Comparison of ENCODE assay signal across 13 cellular contexts in genomic region chr10:104318096-104318725, GRCh38. TPM values are rescaled to one million over a fixed set of nuclear protein-coding genes. Genes with fewer than 3 reads are reported as not detected.
DNase-seq lines count a peak whose midpoint lies in the region; ATAC-seq, FAIRE-seq and TF ChIP-seq lines count a peak whose summit lies in the region.
"Had no signal": no experiment of that assay in that cellular context is flagged by ENCODE, and none has a peak within 500 bp of the region (broad histone marks: within the 10 kb centered on the region; RNA-seq: fewer than 3 reads in every experiment).

No MANE protein-coding gene starts in this region.

- no peak overlapping the region for H2BK20ac ChIP-seq in H1 (ENCODE audit: low read length)

- H3K4me3 ChIP-seq in H1 (ENCODE audit: extremely low read depth in 1 of 4, insufficient read depth in 2 of 4, low read depth in 3 of 4, low read length in 4 of 4) = no peak overlapping the region
- H3K4me3 ChIP-seq in uterus = no peak overlapping the region
- H3K4me3 ChIP-seq: mucosa of descending colon had no signal

- no peak overlapping the region for H2AK5ac ChIP-seq in H1 (ENCODE audit: low read depth, low read length)

- H3K4me2 ChIP-seq in H1 (ENCODE audit: insufficient read depth in 1 of 2, low read depth in 2 of 2, low read length in 2 of 2) = peak overlapping the region in 1 of 2 experiments; percentile 27; a peak in 1 of 4 replicates

- no peak overlapping the region for H3K18ac ChIP-seq in H1 (ENCODE audit: extremely low read depth, low read length)

- no peak overlapping the region for H2AFZ ChIP-seq in H1 (ENCODE audit: low read length)

- peaks cover 60 to 63% of the 10 kb centered on the region in 2 donors for H3K4me1 Mint-ChIP-seq in natural killer cell treated with Interleukin-12 subunit alpha and Interleukin-12 subunit beta and Interleukin-15 and Interleukin-18, amount 100 ng/mL, for 72 hours (ENCODE audit: low read depth in 2 of 2)

- H3K36me3 Mint-ChIP-seq in natural killer cell treated with Interleukin-12 subunit alpha and Interleukin-12 subunit beta and Interleukin-15 and Interleukin-18, amount 100 ng/mL, for 72 hours = no peaks in the 10 kb centered on the region

- peaks cover 7 to 19% of the 10 kb centered on the region in 2 experiments for H4K20me1 ChIP-seq in H1 (replicated peaks in 1 of 2; ENCODE audit: control insufficient read depth in 1 of 2, insufficient read depth in 2 of 2, low read length in 2 of 2)

- no peak overlapping the region for H4K8ac ChIP-seq in H1 (ENCODE audit: extremely low read depth, insufficient read depth, low read length)

- CTCF ChIA-PET in H1 (lab: Charles Lee; ENCODE audit: partially characterized antibody) = interaction anchor here (0.9 to 18.5 kb wide), 8 partner anchors 9 to 44 kb away, joined by 3 to 331 read pairs (median 38); partner anchors contain the start of genes CFAP58 and ITPRIP

- WGBS in H1 (ENCODE audit: extremely low coverage in 1 of 2, insufficient coverage in 1 of 2, insufficient read length in 1 of 2, insufficient replicate concordance in 2 of 2, low coverage in 1 of 2, low lambda C conversion rate in 2 of 2, missing lambda C conversion rate in 1 of 2), 2 experiments = 84% methylated on average over 7 of the region's 8 CpGs; no CpG with 5 or more reads in 1 of the 2 experiments

- DNase-seq in cardiac septum (ENCODE audit: low spot score) (peak; percentile 43), Right ventricle myocardium superior (no peak), H1 (ENCODE audit: low read depth in 1 of 2, low spot score in 2 of 2) (no peak), uterus (no peak), SIG-M5 treated with dmso at 0.1 percent for 504 hours (lab: John Stamatoyannopoulos, UW; ENCODE audit: unreplicated experiment) (no peak), NCI-H128 (lab: John Stamatoyannopoulos, UW; ENCODE audit: unreplicated experiment) (no peak)
- no peak for DNase-seq in natural killer cell treated with Interleukin-12 subunit alpha and Interleukin-12 subunit beta and Interleukin-15 and Interleukin-18, amount 100 ng/mL, for 72 hours (ENCODE audit: low spot score)
- DNase-seq: activated CD4-positive, alpha-beta T cell treated with anti-CD3 and anti-CD28 coated beads, Interleukin-2, amount 50 U/mL, for 4 hours; activated gamma-delta T cell; NCI-H2171 treated with DMSO at 0.1 percent for 48 hours; retina had no signal

- no peak overlapping the region for H4K5ac ChIP-seq in H1 (ENCODE audit: insufficient read length, low read depth, low read length)

- FAIRE-seq in H1 (lab: Jason Lieb, UNC) = no peak

- no peaks in the 10 kb centered on the region for H3K27me3 Mint-ChIP-seq in natural killer cell treated with Interleukin-12 subunit alpha and Interleukin-12 subunit beta and Interleukin-15 and Interleukin-18, amount 100 ng/mL, for 72 hours

- no peak overlapping the region for H3K4me3 Mint-ChIP-seq in natural killer cell treated with Interleukin-12 subunit alpha and Interleukin-12 subunit beta and Interleukin-15 and Interleukin-18, amount 100 ng/mL, for 72 hours

- peaks cover 5 to 38% (median 30%) of the 10 kb centered on the region in 4 experiments for H3K4me1 ChIP-seq in H1 (replicated peaks in 1 of 4; ENCODE audit: control insufficient read depth in 3 of 4, insufficient read depth in 4 of 4, low read length in 3 of 4)
- H3K4me1 ChIP-seq in uterus = peaks cover 11 to 29% of the 10 kb centered on the region in 2 donors

- no peak for TF ChIP-seq POLR2A in H1 (IDR thresholded peaks at IDR 0.05; ENCODE audit: control extremely low read depth in 1 of 2, low read depth in 2 of 2, low read length in 2 of 2)
- no peak for TF ChIP-seq POLR2A in uterus (IDR thresholded peaks at IDR 0.05)

- no peak overlapping the region for H3K14ac ChIP-seq in H1 (ENCODE audit: insufficient read length)

- H2BK5ac ChIP-seq in H1 (ENCODE audit: low read depth, low read length) = 0 out of 2 replicates have a peak overlapping the region, but pooled peaks have one; percentile 3

- no peak for TF ChIP-seq RAD21 in H1 (IDR thresholded peaks at IDR 0.05 in 1 of 2, conservative IDR thresholded peaks at IDR 0.05 in 1 of 2; ENCODE audit: low read depth in 2 of 2, low read length in 2 of 2)

- H3K23me2 ChIP-seq in H1 (ENCODE audit: low read depth, low read length) = no peaks in the 10 kb centered on the region

- H3K27me3 ChIP-seq in H1 (replicated peaks in 1 of 4; ENCODE audit: control insufficient read depth in 3 of 4, extremely low read depth in 1 of 4, insufficient read depth in 3 of 4, low read length in 3 of 4) = no peaks in the 10 kb centered on the region
- no peaks in the 10 kb centered on the region for H3K27me3 ChIP-seq in uterus

- no peak for TF ChIP-seq EP300 in H1 (IDR thresholded peaks at IDR 0.05; ENCODE audit: borderline replicate concordance in 1 of 2, low read depth in 2 of 2, low read length in 2 of 2)

- intact Hi-C loops in cardiac septum (cut with DNase I) (no loop called here), Right ventricle myocardium superior (cut with DNase I) (no loop called here), uterus (cut with DNase I; ENCODE audit: low total_unique reads) (no loop called here)

- no peak overlapping the region for H2BK15ac ChIP-seq in H1 (ENCODE audit: low read length)

- ATAC-seq in Right ventricle myocardium superior (ENCODE audit: poor library complexity) = no peak
- ATAC-seq in natural killer cell treated with Interleukin-12 subunit alpha and Interleukin-12 subunit beta and Interleukin-15 and Interleukin-18, amount 100 ng/mL, for 72 hours = no peak
- no peak for ATAC-seq in HG03439 (IDR thresholded peaks at IDR 0.05; ENCODE audit: unreplicated experiment)

- no peak overlapping the region for H3K9ac ChIP-seq in H1 (replicated peaks in 1 of 4; ENCODE audit: extremely low read depth in 1 of 4, low read depth in 3 of 4, low read length in 3 of 4)

- POLR2A ChIA-PET in H1 (lab: Charles Lee; ENCODE audit: partially characterized antibody) = interaction anchor here (1.2 to 5.1 kb wide), 3 partner anchors 12 to 30 kb away, joined by 3 to 23 read pairs (median 3); partner anchors contain the start of gene ITPRIP

- no peaks in the 10 kb centered on the region for H3K9me3 Mint-ChIP-seq in natural killer cell treated with Interleukin-12 subunit alpha and Interleukin-12 subunit beta and Interleukin-15 and Interleukin-18, amount 100 ng/mL, for 72 hours

- no peak for TF ChIP-seq CTCF in H1 (IDR thresholded peaks at IDR 0.05; ENCODE audit: control extremely low read depth in 1 of 3, insufficient read depth in 1 of 3, low read depth in 1 of 3, low read length in 3 of 3)
- TF ChIP-seq CTCF in uterus (IDR thresholded peaks at IDR 0.05) = no peak

- H3K79me2 ChIP-seq in H1 (ENCODE audit: control insufficient read depth in 1 of 2, insufficient read depth in 2 of 2, low read length in 2 of 2) = peaks cover 0 to 75% of the 10 kb centered on the region in 2 experiments; a peak in 3 of 4 replicates

- no peak overlapping the region for H2BK12ac ChIP-seq in H1 (ENCODE audit: low read depth, low read length)

- no peak overlapping the region for H3K56ac ChIP-seq in H1 (replicated peaks; ENCODE audit: insufficient read length, low read depth, low read length)

- H4K91ac ChIP-seq in H1 (replicated peaks; ENCODE audit: insufficient read length, low read length) = no peak overlapping the region

- H3K27ac Mint-ChIP-seq in natural killer cell treated with Interleukin-12 subunit alpha and Interleukin-12 subunit beta and Interleukin-15 and Interleukin-18, amount 100 ng/mL, for 72 hours = peak overlapping the region; percentile 37 to 60

- peak overlapping the region; percentile 39 for H3K4ac ChIP-seq in H1 (replicated peaks; ENCODE audit: insufficient read length, low read depth, low read length)

- H2BK120ac ChIP-seq in H1 (replicated peaks; ENCODE audit: low read depth, low read length) = no peak overlapping the region

- no peak overlapping the region for H3K27ac ChIP-seq in H1 (ENCODE audit: low read depth, low read length)
- H3K27ac ChIP-seq in uterus = peak overlapping the region; percentile 38 to 72

- H3K79me1 ChIP-seq in H1 (ENCODE audit: low read depth, low read length) = peaks cover 42% of the 10 kb centered on the region

- H3K9me3 ChIP-seq in H1 (ENCODE audit: insufficient read depth in 2 of 2, low read depth in 1 of 2, low read length in 1 of 2) (no peaks in the 10 kb centered on the region), uterus (no peaks in the 10 kb centered on the region)
- H3K9me3 ChIP-seq: mucosa of descending colon had no signal

- H3K23ac ChIP-seq in H1 (ENCODE audit: insufficient read length) = no peak overlapping the region

- H3K36me3 ChIP-seq in H1 (ENCODE audit: control insufficient read depth in 2 of 4, insufficient read depth in 4 of 4, low read length in 3 of 4) (peaks cover 13 to 26% (median 20%) of the 10 kb centered on the region in 4 experiments), uterus (no peaks in the 10 kb centered on the region)

RNA-seq across cellular contexts. Expression of gene ITPRIP, which starts 20.1 kb away (rescaled TPM):
- total RNA-seq in cardiac septum (25.4 TPM), Right ventricle myocardium superior (29.1 TPM), uterus (10 to 100 TPM in 3 of 4 donors, 1 to 10 TPM in 1; 10.0 to 32.6 (median 22.4) TPM)
- total RNA-seq in H1 (2021; fragmentation: NEBNext Ultra II Directional; extraction: Animal tissue kit (Norgen Biotek cat#: 25700)) = 16.9 and 17.1 TPM in 2 replicates
- polyA plus RNA-seq in H1 (2011; rRNA removed) = 15.2 and 15.3 TPM in 2 replicates
- 11.4 TPM for polyA plus RNA-seq in H1 (2011; cell fraction: cytosol; rRNA removed)
- 17.8 TPM for polyA plus RNA-seq in H1 (2011; cell fraction: nucleus; rRNA removed)
- 13.9 to 16.3 TPM (median 15.0 TPM) in 4 replicates for polyA plus RNA-seq in H1 (2012, experiment 1 of 2)
- polyA plus RNA-seq in H1 (2012, experiment 2 of 2) = 12.2 TPM
- polyA plus RNA-seq in H1 (2013, experiment 1 of 2) = 20.7 TPM
- 21.2 TPM for polyA plus RNA-seq in H1 (2013, experiment 2 of 2)
- 20.2 and 21.4 TPM in 2 replicates for polyA minus RNA-seq in H1 (2011; rRNA and poly(A)+ RNA removed)
- 8.9 TPM for polyA minus RNA-seq in H1 (2011; cell fraction: cytosol; rRNA and poly(A)+ RNA removed)
- polyA minus RNA-seq in H1 (2011; cell fraction: nucleus; rRNA and poly(A)+ RNA removed) = 23.5 TPM
- 10 to 100 TPM; 42.1 to 63.0 TPM for total RNA-seq in natural killer cell treated with Interleukin-12 subunit alpha and Interleukin-12 subunit beta and Interleukin-15 and Interleukin-18, amount 100 ng/mL, for 72 hours

RNA-seq across cellular contexts. Expression of gene CFAP58, which starts 35.4 kb away (rescaled TPM):
- total RNA-seq in cardiac septum (2.7 TPM), Right ventricle myocardium superior (2.2 TPM), uterus (1 to 10 TPM in 3 of 4 donors, under 1 TPM in 1; 0.29 to 2.2 (median 1.3) TPM)
- total RNA-seq in H1 (2021; fragmentation: NEBNext Ultra II Directional; extraction: Animal tissue kit (Norgen Biotek cat#: 25700)) = 0.71 and 1.1 TPM in 2 replicates
- 0.09 and 0.32 TPM in 2 replicates for polyA plus RNA-seq in H1 (2011; rRNA removed)
- polyA plus RNA-seq in H1 (2011; cell fraction: cytosol; rRNA removed) = 0.67 TPM
- polyA plus RNA-seq in H1 (2011; cell fraction: nucleus; rRNA removed) = 0.66 TPM
- 0.97 to 1.5 TPM (median 1.3 TPM) in 4 replicates for polyA plus RNA-seq in H1 (2012, experiment 1 of 2)
- polyA plus RNA-seq in H1 (2012, experiment 2 of 2) = 0.16 TPM
- 0.63 TPM for polyA plus RNA-seq in H1 (2013, experiment 1 of 2)
- 0.68 TPM for polyA plus RNA-seq in H1 (2013, experiment 2 of 2)
- polyA minus RNA-seq in H1 (2011; rRNA and poly(A)+ RNA removed) = 0.35 and 0.80 TPM in 2 replicates
- polyA minus RNA-seq in H1 (2011; cell fraction: cytosol; rRNA and poly(A)+ RNA removed) = 1.5 TPM
- 2.1 TPM for polyA minus RNA-seq in H1 (2011; cell fraction: nucleus; rRNA and poly(A)+ RNA removed)
- under 1 TPM; 0.38 to 0.67 TPM for total RNA-seq in natural killer cell treated with Interleukin-12 subunit alpha and Interleukin-12 subunit beta and Interleukin-15 and Interleukin-18, amount 100 ng/mL, for 72 hours

RNA-seq across cellular contexts. Expression of gene GSTO2, which starts 49.2 kb away (rescaled TPM):
- total RNA-seq in cardiac septum (0.67 TPM), Right ventricle myocardium superior (1.0 TPM), uterus (10 to 100 TPM in 1 of 4 donors, 1 to 10 TPM in 1, under 1 TPM in 1, not detected in 1; under 0.01 to 10.6 (median 5.6) TPM)
- 12.7 and 13.1 TPM in 2 replicates for total RNA-seq in H1 (2021; fragmentation: NEBNext Ultra II Directional; extraction: Animal tissue kit (Norgen Biotek cat#: 25700))
- polyA plus RNA-seq in H1 (2011; rRNA removed) = 34.0 and 41.7 TPM in 2 replicates
- polyA plus RNA-seq in H1 (2011; cell fraction: cytosol; rRNA removed) = 28.2 TPM
- 20.6 TPM for polyA plus RNA-seq in H1 (2011; cell fraction: nucleus; rRNA removed)
- 17.5 to 19.3 TPM (median 17.6 TPM) in 4 replicates for polyA plus RNA-seq in H1 (2012, experiment 1 of 2)
- polyA plus RNA-seq in H1 (2012, experiment 2 of 2) = 23.3 TPM
- 12.6 TPM for polyA plus RNA-seq in H1 (2013, experiment 1 of 2)
- 11.7 TPM for polyA plus RNA-seq in H1 (2013, experiment 2 of 2)
- 19.5 and 23.4 TPM in 2 replicates for polyA minus RNA-seq in H1 (2011; rRNA and poly(A)+ RNA removed)
- 6.8 TPM for polyA minus RNA-seq in H1 (2011; cell fraction: cytosol; rRNA and poly(A)+ RNA removed)
- polyA minus RNA-seq in H1 (2011; cell fraction: nucleus; rRNA and poly(A)+ RNA removed) = 16.5 TPM
- under 1 TPM; 0.53 to 0.93 TPM for total RNA-seq in natural killer cell treated with Interleukin-12 subunit alpha and Interleukin-12 subunit beta and Interleukin-15 and Interleukin-18, amount 100 ng/mL, for 72 hours
